In genomic region chr14:53109028-53109687, GRCh38 we compare ENCODE assay signal across 8 cellular contexts. TPM values are rescaled to one million over a fixed set of nuclear protein-coding genes. Genes with fewer than 3 reads are reported as not detected.
DNase-seq lines count a peak whose midpoint lies in the region; ATAC-seq, FAIRE-seq and TF ChIP-seq lines count a peak whose summit lies in the region.
"Had no signal": no experiment of that assay in that cellular context is flagged by ENCODE, and none has a peak within 500 bp of the region (broad histone marks: within the 10 kb centered on the region; RNA-seq: fewer than 3 reads in every experiment).

No MANE protein-coding gene starts in this region.

- H3K79me2 ChIP-seq in OCI-LY7 (ENCODE audit: insufficient read depth, low read depth, low read length) (peaks cover 72% of the 10 kb centered on the region; the same call in 1 of the 2 replicates), GM12878 (ENCODE audit: control insufficient read depth, insufficient read depth, low read length) (peaks cover 85% of the 10 kb centered on the region)

- H3K4me2 ChIP-seq in OCI-LY7 (ENCODE audit: low read length) (peak overlapping the region; percentile 80), GM12878 (ENCODE audit: control insufficient read depth, insufficient read depth) (peak overlapping the region; percentile 97)

- in situ Hi-C loops in GM12878 (cut with MboI): no loop called here

- H3K9ac ChIP-seq in GM12878 (ENCODE audit: control insufficient read depth, insufficient read depth, low read length): peak overlapping the region; percentile 76

- H2AFZ ChIP-seq in OCI-LY7 (ENCODE audit: low read length): peak overlapping the region; percentile 21; the same call in 1 of the 2 replicates
- H2AFZ ChIP-seq in GM12878 (ENCODE audit: control insufficient read depth, low read depth, low read length): peak overlapping the region; percentile 35

- H3K27me3 ChIP-seq in GM12878 (replicated peaks in 1 of 2; ENCODE audit: control insufficient read depth in 2 of 2, insufficient read depth in 2 of 2, low read length in 1 of 2): no peaks in the 10 kb centered on the region

- H3K27ac ChIP-seq in OCI-LY7 (ENCODE audit: low read depth, low read length, poor library complexity, severe bottlenecking) (peak overlapping the region; percentile 69), GM12878 (ENCODE audit: control insufficient read depth, insufficient read depth) (peak overlapping the region; percentile 98)

- BruUV-seq in OCI-LY7 (replicated peaks; lab: Mats Ljungman, UMichigan) (no TSS peak), GM12878 (replicated peaks; lab: Mats Ljungman, UMichigan) (TSS peak; percentile 25)

- no peaks in the 10 kb centered on the region for H3K9me2 ChIP-seq in OCI-LY7 (ENCODE audit: insufficient read depth, low read length)

- H3K36me3 ChIP-seq in OCI-LY7 (ENCODE audit: insufficient read depth, low read length) (peaks cover 8% of the 10 kb centered on the region; the same call in 1 of the 2 replicates), GM12878 (ENCODE audit: control insufficient read depth in 2 of 2, insufficient read depth in 2 of 2, low read length in 1 of 2) (no peaks in the 10 kb centered on the region)

- POLR2A ChIA-PET in OCI-LY7 (lab: Charles Lee) (interaction anchor here (0.6 to 5.5 kb wide), 13 partner anchors 10 to 380 kb away, joined by 3 to 38 read pairs (median 4); partner anchors contain the start of gene DDHD1), GM12878 (lab: Charles Lee) (interaction anchor here (0.6 to 5.0 kb wide), 6 partner anchors 13 to 939 kb away, joined by 3 to 48 read pairs (median 4); partner anchors contain the start of gene DDHD1)

- DNase-seq in OCI-LY7 (ENCODE audit: low spot score) (peak; percentile 43), GM12878 (ENCODE audit: low read depth, low spot score) (peak; percentile 82), OCI-M2 (lab: John Stamatoyannopoulos, UW; ENCODE audit: unreplicated experiment) (no peak), DMS53 (lab: John Stamatoyannopoulos, UW) (no peak)
- DNase-seq in stimulated activated CD4-positive, alpha-beta T cell treated with anti-CD3 and anti-CD28 coated beads, Interleukin-2, amount 100 ng/mL, for 24 hours: peak; percentile 60 to 64

- H3K9me3 ChIP-seq in OCI-LY7 (ENCODE audit: low read length) (peaks cover 8% of the 10 kb centered on the region; the same call in 1 of the 2 replicates), GM12878 (replicated peaks; ENCODE audit: control insufficient read depth, insufficient read depth, low read length) (peaks cover 3% of the 10 kb centered on the region)

- intact Hi-C loops in OCI-LY7 (cut with micrococcal nuclease; ENCODE audit: unreplicated experiment): loop anchor here (1.0 kb wide), 1 partner anchor 44 kb away; the partner anchor contains the start of gene DDHD1
- intact Hi-C loops in GM12878 (cut with micrococcal nuclease; ENCODE audit: unreplicated experiment): loop anchor here (1.0 to 2.0 kb wide), 3 partner anchors 36 to 72 kb away; partner anchors contain the start of gene DDHD1

- H4K20me1 ChIP-seq in OCI-LY7 (ENCODE audit: insufficient read depth, low read length): no peaks in the 10 kb centered on the region
- H4K20me1 ChIP-seq in GM12878 (ENCODE audit: control insufficient read depth, insufficient read depth): no peaks in the 10 kb centered on the region

- WGBS in GM12878 (ENCODE audit: insufficient coverage, insufficient replicate concordance, low lambda C conversion rate, missing lambda C conversion rate): 1% methylated on average over 8 of the region's 8 CpGs

- TF ChIP-seq CTCF in OCI-LY7 (conservative IDR thresholded peaks at IDR 0.05; ENCODE audit: low read length) (no peak), GM12878 (IDR thresholded peaks at IDR 0.05 in 2 of 3, conservative IDR thresholded peaks at IDR 0.05 in 1 of 3; ENCODE audit: control insufficient read depth in 2 of 3, extremely low read depth in 1 of 3, insufficient read depth in 1 of 3, low read depth in 3 of 3, low read length in 3 of 3) (no peak)

- peak; percentile 25; the same call in 1 of the 2 replicates for TF ChIP-seq RAD21 in GM12878 (IDR thresholded peaks at IDR 0.05; ENCODE audit: insufficient read depth, low read depth, low read length)

- peak in 1 of 2 experiments; percentile 62; a peak in 1 of 4 replicates for TF ChIP-seq EP300 in GM12878 (IDR thresholded peaks at IDR 0.05; ENCODE audit: borderline replicate concordance in 1 of 2, control insufficient read depth in 1 of 2, low read depth in 2 of 2, low read length in 2 of 2)

- CTCF ChIA-PET in OCI-LY7 (lab: Charles Lee; ENCODE audit: unreplicated experiment) (interaction anchor here (1.1 kb wide), 1 partner anchor 44 kb away, joined by 3 read pairs; the partner anchor contains the start of gene DDHD1), GM12878 (lab: Yijun Ruan, JAX) (interaction anchor here (1.0 to 6.4 kb wide), 14 partner anchors 9 to 187 kb away, joined by 3 to 60 read pairs (median 4); partner anchors contain the start of gene DDHD1)

- ATAC-seq in GM18909 (IDR thresholded peaks at IDR 0.05; ENCODE audit: poor library complexity, unreplicated experiment) (peak; percentile 90), HG02970 (IDR thresholded peaks at IDR 0.05; ENCODE audit: low FRiP score, unreplicated experiment) (peak; percentile 80), GM12878 (peak; percentile 87)
- ATAC-seq: right cardiac atrium had no signal

- peaks cover 25% of the 10 kb centered on the region for H3K4me1 ChIP-seq in OCI-LY7 (ENCODE audit: insufficient read depth, low read length, poor library complexity, severe bottlenecking)
- H3K4me1 ChIP-seq in GM12878 (ENCODE audit: control insufficient read depth, insufficient read depth, low read length): peaks cover 22% of the 10 kb centered on the region

- RAD21 ChIA-PET in GM12878 (lab: Charles Lee; ENCODE audit: unreplicated experiment): interaction anchor here (0.5 to 6.5 kb wide), 20 partner anchors 13 to 284 kb away, joined by 3 to 98 read pairs (median 4); partner anchors contain the start of gene DDHD1

- SMC1A ChIA-PET in GM12878 (lab: Charles Lee; ENCODE audit: uncharacterized antibody, unreplicated experiment): interaction anchor here (0.6 to 7.0 kb wide), 21 partner anchors 9 to 462 kb away, joined by 3 to 127 read pairs (median 4); partner anchors contain the start of gene DDHD1

- TF ChIP-seq POLR2A in GM12878 (IDR thresholded peaks at IDR 0.05; ENCODE audit: low read depth, low read length): no peak; the same call in 1 of the 2 replicates

- peak; percentile 35 for FAIRE-seq in GM12878 (lab: Jason Lieb, UNC)

- H3K4me3 ChIP-seq in OCI-LY7 (ENCODE audit: low read depth, low read length, poor library complexity, severe bottlenecking) (peak overlapping the region; percentile 53), GM12878 (peak overlapping the region; percentile 63)

TF ChIP-seq in GM12878, 131 proteins besides CTCF, POLR2A, EP300 and RAD21 (continues in another document):
- no peak for TF ChIP-seq TARDBP (IDR thresholded peaks at IDR 0.05; ENCODE audit: borderline replicate concordance)
- TF ChIP-seq SMAD1 (IDR thresholded peaks at IDR 0.05; ENCODE audit: low read depth, partially characterized antibody): peak; percentile 28
- TF ChIP-seq CHD1 (IDR thresholded peaks at IDR 0.05; ENCODE audit: low read depth, low read length): no peak
- peak in 1 of 2 experiments; percentile 87; a peak in 2 of 4 replicates for TF ChIP-seq ETV6 (conservative IDR thresholded peaks at IDR 0.05 in 1 of 2, IDR thresholded peaks at IDR 0.05 in 1 of 2; ENCODE audit: borderline replicate concordance in 1 of 2, low read depth in 1 of 2)
- TF ChIP-seq RUNX3 (IDR thresholded peaks at IDR 0.05; ENCODE audit: low read length): peak; percentile 82

RNA-seq across cellular contexts. Expression of gene DDHD1, which starts 44.0 kb away (rescaled TPM):
- 26.7 and 28.7 TPM in 2 replicates for total RNA-seq in OCI-LY7 (2014; rRNA removed; shearing (Covaris generic))
- total RNA-seq in OCI-LY7 (2022) (43.3 and 45.2 TPM in 2 replicates), GM12878 (2014; rRNA removed) (30.0 and 36.4 TPM in 2 replicates), GM12878 (2014; rRNA removed; fragmentation: Illumina TruSeq; extraction: Trizol) (52.3 and 57.1 TPM in 2 replicates), GM12878 (2021) (39.5 and 40.1 TPM in 2 replicates)
- total RNA-seq in GM12878 (2013; cell fraction: nucleolus; rRNA removed): 898 and 917 TPM in 2 replicates
- polyA plus RNA-seq in GM12878 (2011; ENCODE audit: low read depth): 9.8 TPM
- polyA plus RNA-seq in GM12878 (2011; rRNA removed) (26.8 and 41.3 TPM in 2 replicates), GM12878 (2014; fragmentation: Illumina TruSeq; extraction: Trizol) (26.9 and 38.2 TPM in 2 replicates), GM12878 (2014; fragmentation: Nextera tagmentation; extraction: Ambion mirVana) (1 to 10 TPM; 7.7 to 10.0 TPM), GM12878 (2014; rRNA removed) (20.3 and 24.2 TPM in 2 replicates), GM12878 (2016; fragmentation: Nextera tagmentation; extraction: Ambion mirVana) (10 to 100 TPM; 37.7 to 42.3 TPM)
- polyA plus RNA-seq in GM12878 (2011; cell fraction: cytosol; rRNA removed): 8.2 TPM in 2 replicates
- 33.8 and 37.3 TPM in 2 replicates for polyA plus RNA-seq in GM12878 (2011; cell fraction: nucleus; rRNA removed)
- polyA plus RNA-seq in GM12878 (2012): 13.6 and 15.0 TPM in 2 replicates
- 40.4 and 48.1 TPM in 2 replicates for polyA minus RNA-seq in GM12878 (2011; rRNA and poly(A)+ RNA removed)
- 9.8 and 11.6 TPM in 2 replicates for polyA minus RNA-seq in GM12878 (2011; cell fraction: cytosol; rRNA and poly(A)+ RNA removed)
- polyA minus RNA-seq in GM12878 (2011; cell fraction: nucleus; rRNA and poly(A)+ RNA removed): 70.1 and 116 TPM in 2 replicates

Comparison
In these comparisons a context has a peak if more than half of its experiments do, and no peak if none do; other contexts are left out.
1. DNase-seq: peak in OCI-LY7 (single experiment), GM12878 (single experiment) and stimulated activated CD4-positive, alpha-beta T cell treated with anti-CD3 and anti-CD28 coated beads, Interleukin-2, amount 100 ng/mL, for 24 hours (2 of 2); none in OCI-M2 (single experiment) and DMS53 (single experiment).
2. Peak in every context shown above with its lines, with median percentiles within 50 percentile points of each other: ATAC-seq.